In genomic region chr6:30213999-30214982, GRCh38 we compare ENCODE assay signal across 8 cellular contexts. TPM values are rescaled to one million over a fixed set of nuclear protein-coding genes. Genes with fewer than 3 reads are reported as not detected.
A peak's percentile ranks its signal among the peaks of the same experiment; 100 is the strongest.
DNase-seq lines count a peak whose midpoint lies in the region; ATAC-seq and TF ChIP-seq lines count a peak whose summit lies in the region.

No MANE protein-coding gene starts in this region.

- peak; percentile 54 for ATAC-seq in HG03108 (IDR thresholded peaks at IDR 0.05; ENCODE audit: unreplicated experiment)
- ATAC-seq in activated CD8-positive, alpha-beta T cell treated with anti-CD3 and anti-CD28 coated beads for 36 hours = peak; percentile 63
- ATAC-seq in lung (ENCODE audit: insufficient read depth, low FRiP score) = peak; percentile 85

- peaks cover 41% of the 10 kb centered on the region for H3K4me1 Mint-ChIP-seq in activated CD8-positive, alpha-beta T cell treated with anti-CD3 and anti-CD28 coated beads for 36 hours (ENCODE audit: low read depth)

- peak overlapping the region; percentile 99 for H3K27ac Mint-ChIP-seq in activated CD8-positive, alpha-beta T cell treated with anti-CD3 and anti-CD28 coated beads for 36 hours

- CTCF ChIA-PET in activated CD8-positive, alpha-beta T cell treated with anti-CD3 and anti-CD28 coated beads for 36 hours (lab: Charles Lee) = interaction anchor here (1.3 to 1.5 kb wide), 3 partner anchors 14 to 144 kb away, joined by 3 to 6 read pairs (median 4); no protein-coding TSS in a partner anchor

- TF ChIP-seq POLR2A in GM18526 (IDR thresholded peaks at IDR 0.05; ENCODE audit: extremely low read depth, insufficient read length) = peak; percentile 95

- intact Hi-C loops in activated CD8-positive, alpha-beta T cell treated with anti-CD3 and anti-CD28 coated beads for 36 hours (cut with micrococcal nuclease) = loop anchor here (10.0 kb wide), 1 partner anchor 111 kb away; the partner anchor contains the start of gene TRIM39

- no peaks in the 10 kb centered on the region for H3K27me3 ChIP-seq in lung (ENCODE audit: control insufficient read depth, insufficient read depth)

- H3K4me3 Mint-ChIP-seq in activated CD8-positive, alpha-beta T cell treated with anti-CD3 and anti-CD28 coated beads for 36 hours = peak overlapping the region; percentile 90

- peak overlapping the region; percentile 90 to 98 for H3K27ac ChIP-seq in lung (ENCODE audit: low read depth in 1 of 2, low read length in 1 of 2)

- H3K36me3 ChIP-seq in lung (ENCODE audit: control insufficient read depth in 2 of 2, insufficient read depth in 2 of 2, low read length in 2 of 2) = no peaks in the 10 kb centered on the region

- no peaks in the 10 kb centered on the region for H3K9me3 ChIP-seq in lung (ENCODE audit: control insufficient read depth in 2 of 2, insufficient read depth in 1 of 2, low read length in 1 of 2)

- H3K4me3 ChIP-seq in lung = peak overlapping the region; percentile 71

- no peaks in the 10 kb centered on the region for H3K9me3 Mint-ChIP-seq in activated CD8-positive, alpha-beta T cell treated with anti-CD3 and anti-CD28 coated beads for 36 hours

- POLR2A ChIA-PET in activated CD8-positive, alpha-beta T cell treated with anti-CD3 and anti-CD28 coated beads for 36 hours (lab: Charles Lee) = interaction anchor here (0.8 to 3.6 kb wide), 17 partner anchors 9 to 154 kb away, joined by 3 to 27 read pairs (median 4); partner anchors contain the start of genes POLR1H and TRIM39

- no peaks in the 10 kb centered on the region for H3K27me3 Mint-ChIP-seq in activated CD8-positive, alpha-beta T cell treated with anti-CD3 and anti-CD28 coated beads for 36 hours

- DNase-seq in 8988T (peak; percentile 42), NCI-H526 treated with DMSO at 0.1 percent for 48 hours (lab: John Stamatoyannopoulos, UW) (peak; percentile 67), lung (ENCODE audit: low spot score) (peak; percentile 81)
- peak; percentile 85 for DNase-seq in activated CD8-positive, alpha-beta T cell treated with anti-CD3 and anti-CD28 coated beads for 36 hours
- peak; percentile 66 for DNase-seq in effector CD4-positive, alpha-beta T cell
- DNase-seq in stimulated activated CD4-positive, alpha-beta T cell treated with anti-CD3 and anti-CD28 coated beads, TNF-alpha, amount 100 ng/mL, for 1 hour (ENCODE audit: low read depth in 3 of 3, low spot score in 1 of 3) = peak; percentile 44 to 54 (median 53)

- 17 to 19% methylated on average over 54 to 55 of the region's 55 CpGs for WGBS in lung, 2 donors

- peaks cover 10 to 11% of the 10 kb centered on the region in 2 donors for H3K4me1 ChIP-seq in lung (ENCODE audit: control insufficient read depth in 2 of 2, insufficient read depth in 2 of 2, low read length in 2 of 2)

- TF ChIP-seq CTCF in activated CD8-positive, alpha-beta T cell treated with anti-CD3 and anti-CD28 coated beads for 36 hours (IDR thresholded peaks at IDR 0.05) = no peak
- TF ChIP-seq CTCF in lung (IDR thresholded peaks at IDR 0.05; ENCODE audit: control extremely low read depth, extremely low read depth) = no peak

- H3K36me3 Mint-ChIP-seq in activated CD8-positive, alpha-beta T cell treated with anti-CD3 and anti-CD28 coated beads for 36 hours (ENCODE audit: low read depth) = peaks cover 21% of the 10 kb centered on the region

RNA-seq across cellular contexts. Expression of gene TRIM26, which starts 1.1 kb away (rescaled TPM):
- total RNA-seq in activated CD8-positive, alpha-beta T cell treated with anti-CD3 and anti-CD28 coated beads for 36 hours = 10 to 100 TPM; 43.4 to 45.0 TPM
- total RNA-seq in lung = 10 to 100 TPM; 33.8 to 51.4 TPM
- 10 to 100 TPM; 32.1 to 42.4 TPM for polyA plus RNA-seq in lung

RNA-seq across cellular contexts. Expression of gene TRIM15, which starts 50.9 kb away (rescaled TPM):
- not detected for total RNA-seq in activated CD8-positive, alpha-beta T cell treated with anti-CD3 and anti-CD28 coated beads for 36 hours
- total RNA-seq in lung = not detected
- under 1 TPM; 0.01 to 0.06 TPM for polyA plus RNA-seq in lung

RNA-seq across cellular contexts. Expression of gene TRIM10, which starts 53.3 kb away (rescaled TPM):
- not detected for total RNA-seq in activated CD8-positive, alpha-beta T cell treated with anti-CD3 and anti-CD28 coated beads for 36 hours
- total RNA-seq in lung = 1 to 10 TPM in 1 of 2 donors, under 1 TPM in 1; 0.06 to 1.8 TPM
- polyA plus RNA-seq in lung = under 1 TPM; 0.06 to 0.12 TPM

Comparison
In these comparisons a context has a peak if more than half of its experiments do, and no peak if none do; other contexts are left out.
1. Peak in every context shown above with its lines: DNase-seq, ATAC-seq, H3K4me3 ChIP-seq and H3K27ac ChIP-seq.